ENCODE assay signal across 17 cellular contexts in the genomic region with DNA sequence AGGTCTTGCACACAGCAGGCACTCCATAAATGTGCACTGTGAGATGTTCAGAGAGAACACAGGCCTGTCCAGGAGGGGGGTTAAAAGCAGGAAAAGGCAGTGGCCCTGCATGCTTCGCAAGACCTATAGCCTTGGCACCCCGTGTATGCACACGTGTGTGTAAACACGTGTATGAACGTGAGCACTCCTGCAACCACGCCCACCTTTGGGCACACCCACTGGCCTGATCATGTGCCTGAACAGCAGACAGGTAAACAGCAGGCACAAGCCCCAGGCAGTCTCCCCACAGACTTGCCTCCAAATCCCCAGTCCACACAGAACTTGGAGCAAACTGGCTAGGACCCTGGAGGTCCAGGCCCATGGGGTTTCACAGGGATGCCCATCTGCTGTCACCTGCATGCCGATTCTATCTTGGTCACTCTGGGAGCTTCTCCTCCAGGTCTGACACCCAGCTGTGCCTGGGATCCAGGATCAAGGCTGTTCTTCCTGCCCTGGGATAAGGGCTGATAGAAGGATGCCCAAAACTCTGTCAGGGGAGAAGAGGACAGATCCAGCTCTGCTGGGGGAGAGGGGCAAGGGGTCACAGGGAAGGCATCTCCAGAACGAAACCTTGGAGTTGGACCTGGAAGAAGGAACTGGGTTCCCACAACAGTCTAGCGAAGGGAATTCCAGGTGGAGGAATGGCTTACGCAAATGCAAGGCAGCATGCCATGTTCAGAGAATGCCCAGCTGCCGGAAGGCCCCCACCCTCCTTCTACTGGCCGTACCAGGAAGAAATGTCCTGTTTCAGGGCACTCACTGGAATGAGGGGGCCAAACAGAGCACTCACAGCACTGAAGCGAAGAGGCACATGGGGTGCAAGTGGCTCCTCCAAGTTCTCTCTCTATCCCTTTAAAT. TPM values are rescaled to one million over a fixed set of nuclear protein-coding genes. Genes with fewer than 3 reads are reported as not detected.
DNase-seq lines count a peak whose midpoint lies in the region; ATAC-seq and TF ChIP-seq lines count a peak whose summit lies in the region.
"Had no signal": no experiment of that assay in that cellular context is flagged by ENCODE, and none has a peak within 500 bp of the region (broad histone marks: within the 10 kb centered on the region; RNA-seq: fewer than 3 reads in every experiment).

No MANE protein-coding gene starts in this region.

- no peak overlapping the region for H3K4me2 ChIP-seq in osteoblast (ENCODE audit: insufficient read depth, low read length)

- H3K4me1 ChIP-seq in left ventricle myocardium inferior (peaks cover 6% of the 10 kb centered on the region), osteoblast (ENCODE audit: insufficient read depth, low read length) (peaks cover 15% of the 10 kb centered on the region)

- ATAC-seq in Right ventricle myocardium inferior (no peak), esophagus mucosa (peak; percentile 53), HG03039 (IDR thresholded peaks at IDR 0.05; ENCODE audit: unreplicated experiment) (no peak), GM21737 (IDR thresholded peaks at IDR 0.05; ENCODE audit: unreplicated experiment) (no peak), HG02798 (IDR thresholded peaks at IDR 0.05; ENCODE audit: poor library complexity, unreplicated experiment) (no peak)
- ATAC-seq: activated CD4-positive, CD25-positive, alpha-beta regulatory T cell treated with anti-CD3 and anti-CD28 coated beads, Interleukin-2, amount 50 U/mL, for 24 hours; activated naive CD4-positive, alpha-beta T cell treated with anti-CD3 and anti-CD28 coated beads, Interleukin-2, amount 50 U/mL, for 72 hours; stimulated activated naive CD8-positive, alpha-beta T cell treated with anti-CD3 and anti-CD28 coated beads, Interleukin-15, amount 100 ng/mL, for 72 hours had no signal

- H3K27ac ChIP-seq in left ventricle myocardium inferior (replicated peaks) = no peak overlapping the region
- H3K27ac ChIP-seq in osteoblast (ENCODE audit: low read depth, low read length) = no peak overlapping the region
- H3K27ac ChIP-seq: brain microvascular endothelial cell had no signal

- H3K4me3 ChIP-seq in left ventricle myocardium inferior (no peak overlapping the region), osteoblast (ENCODE audit: insufficient read depth, low read length) (no peak overlapping the region)

- no peak for TF ChIP-seq CTCF in left ventricle myocardium inferior (IDR thresholded peaks at IDR 0.05; ENCODE audit: borderline replicate concordance)
- no peak for TF ChIP-seq CTCF in osteoblast (IDR thresholded peaks at IDR 0.05; ENCODE audit: extremely low read depth, low read depth, low read length)

- intact Hi-C loops in left ventricle myocardium inferior (cut with micrococcal nuclease) (no loop called here), Right ventricle myocardium inferior (cut with DNase I) (no loop called here)

- no peaks in the 10 kb centered on the region for H4K20me1 ChIP-seq in osteoblast (ENCODE audit: insufficient read depth, low read length)

- peak; percentile 12 for DNase-seq in left ventricle myocardium inferior
- no peak for DNase-seq in Right ventricle myocardium inferior (ENCODE audit: missing footprints)
- DNase-seq in osteoblast (ENCODE audit: insufficient read length, low spot score, missing footprints) = peak; percentile 57
- DNase-seq in NCI-H1694 treated with DMSO at 0.1 percent for 48 hours (lab: John Stamatoyannopoulos, UW) = no peak
- DNase-seq: brain microvascular endothelial cell, HCEC 1CT, mesendoderm, NCI-H1694, NCI-H446 treated with DMSO at 0.1 percent for 48 hours, retina had no signal

- no peaks in the 10 kb centered on the region for H3K27me3 ChIP-seq in left ventricle myocardium inferior (ENCODE audit: low read depth)
- peaks cover 3% of the 10 kb centered on the region for H3K27me3 ChIP-seq in osteoblast (ENCODE audit: insufficient read depth, low read length)
- H3K27me3 ChIP-seq: brain microvascular endothelial cell had no signal

- no peaks in the 10 kb centered on the region for H3K79me2 ChIP-seq in osteoblast (ENCODE audit: insufficient read depth, low read length)

- H3K9me3 ChIP-seq in left ventricle myocardium inferior (replicated peaks) (no peaks in the 10 kb centered on the region), osteoblast (ENCODE audit: low read depth, low read length) (no peaks in the 10 kb centered on the region)

- H3K36me3 ChIP-seq in left ventricle myocardium inferior = no peaks in the 10 kb centered on the region
- H3K36me3 ChIP-seq in osteoblast (ENCODE audit: insufficient read depth, low read length) = no peaks in the 10 kb centered on the region
- H3K36me3 ChIP-seq: brain microvascular endothelial cell had no signal

- no peak overlapping the region for H2AFZ ChIP-seq in osteoblast (ENCODE audit: low read length)

RNA-seq across cellular contexts. Expression of gene ZMIZ1, which starts 14.3 kb away (rescaled TPM):
- total RNA-seq in left ventricle myocardium inferior (55.9 TPM), Right ventricle myocardium inferior (48.8 TPM), esophagus mucosa (43.8 TPM), osteoblast (40.9 and 50.4 TPM in 2 replicates)

Comparison
In these comparisons a context has a peak if more than half of its experiments do, and no peak if none do; other contexts are left out.
1. DNase-seq: peak in left ventricle myocardium inferior (single experiment) and osteoblast (single experiment); none in Right ventricle myocardium inferior (single experiment) and NCI-H1694 treated with DMSO at 0.1 percent for 48 hours (single experiment).